24 cellular contexts compared by ENCODE assay signal in the genomic region with DNA sequence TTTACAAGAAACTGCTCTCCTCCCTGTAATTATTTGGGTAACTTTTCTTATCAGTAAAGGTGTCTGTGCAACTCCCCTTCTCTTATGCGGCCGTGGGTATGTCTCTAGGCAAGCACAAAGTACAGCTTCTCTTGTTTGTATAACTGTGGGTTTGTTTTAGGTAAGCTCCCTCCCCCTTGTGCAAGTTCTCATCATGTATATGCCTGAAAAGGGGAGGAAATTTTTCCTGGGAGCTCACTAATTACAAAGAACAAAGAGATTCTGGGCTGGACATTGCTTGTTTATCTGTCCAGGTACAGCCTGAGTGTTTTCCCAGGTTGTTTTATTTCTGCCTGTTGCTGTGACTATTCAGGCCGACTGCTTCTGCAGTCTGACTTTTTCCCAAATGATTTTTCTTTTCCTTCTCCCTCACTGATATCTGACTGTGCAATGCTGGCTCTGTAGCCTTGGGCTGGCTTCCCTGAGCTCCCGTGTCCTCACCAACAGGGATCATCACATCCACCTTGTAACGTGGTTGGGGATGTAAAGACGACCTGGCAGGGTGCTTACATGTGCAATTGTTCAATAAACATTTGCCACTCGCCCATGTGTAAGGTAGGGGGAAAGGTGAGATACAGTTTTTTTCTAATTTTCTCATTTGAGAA.
"Had no signal": no experiment of that assay in that cellular context is flagged by ENCODE, and none has a peak within 500 bp of the region (broad histone marks: within the 10 kb centered on the region; RNA-seq: fewer than 3 reads in every experiment).

No MANE protein-coding gene starts in this region.

- H3K4me3 Mint-ChIP-seq: activated CD8-positive, alpha-beta T cell treated with anti-CD3 and anti-CD28 coated beads, Interleukin-2, amount 10 ng/mL, durations not matched to agents 7 days and 5 days; activated T-helper 1 cell treated with anti-CD3 and anti-CD28 coated beads, Interleukin-12 subunit alpha, Interleukin-12 subunit beta, Interleukin-2, Interleukin-4 antibody, amounts not matched to agents 30 ng/mL and 10 ng/mL and 1 ng/mL, durations not matched to agents 14 hours and 24 hours and 36 hours; central memory CD8-positive, alpha-beta T cell; T-cell; T-helper 2 cell treated with Interferon-gamma antibody and Interleukin-4, amounts not matched to agents 5 μg/mL and 100 μg/mL, for 36 hours had no signal

- ATAC-seq: activated CD8-positive, alpha-beta T cell treated with anti-CD3 and anti-CD28 coated beads, Interleukin-2, amount 10 ng/mL, durations not matched to agents 7 days and 5 days; activated naive CD4-positive, alpha-beta T cell treated with anti-CD3 and anti-CD28 coated beads, Interleukin-2, amount 50 U/mL, for 72 hours; esophagus mucosa; left ventricle myocardium superior; T-cell; upper lobe of right lung had no signal

- H3K27ac Mint-ChIP-seq: activated CD8-positive, alpha-beta T cell treated with anti-CD3 and anti-CD28 coated beads, Interleukin-2, amount 10 ng/mL, durations not matched to agents 7 days and 5 days; activated naive CD4-positive, alpha-beta T cell treated with anti-CD3 and anti-CD28 coated beads, Interleukin-2, amount 50 U/mL, for 72 hours; activated T-helper 1 cell treated with anti-CD3 and anti-CD28 coated beads, Interleukin-12 subunit alpha, Interleukin-12 subunit beta, Interleukin-2, Interleukin-4 antibody, amounts not matched to agents 30 ng/mL and 10 ng/mL and 1 ng/mL, durations not matched to agents 14 hours and 24 hours and 36 hours; T-helper 2 cell treated with Interferon-gamma antibody and Interleukin-4, amounts not matched to agents 5 μg/mL and 100 μg/mL, for 36 hours had no signal

- H3K36me3 Mint-ChIP-seq: T-cell had no signal

- H3K4me1 Mint-ChIP-seq: central memory CD8-positive, alpha-beta T cell had no signal

- H3K4me3 ChIP-seq: thoracic aorta, upper lobe of right lung had no signal

- H3K27me3 ChIP-seq: brain microvascular endothelial cell had no signal

- H3K9me3 Mint-ChIP-seq: activated T-helper 1 cell treated with anti-CD3 and anti-CD28 coated beads, Interleukin-12 subunit alpha, Interleukin-12 subunit beta, Interleukin-2, Interleukin-4 antibody, amounts not matched to agents 30 ng/mL and 10 ng/mL and 1 ng/mL, durations not matched to agents 14 hours and 24 hours and 36 hours; T-helper 2 cell treated with Interferon-gamma antibody and Interleukin-4, amounts not matched to agents 5 μg/mL and 100 μg/mL, for 36 hours had no signal

- H3K27ac ChIP-seq: brain microvascular endothelial cell, thoracic aorta, upper lobe of right lung, WERI-Rb-1 had no signal

- H3K4me1 ChIP-seq: upper lobe of right lung had no signal

- H3K36me3 ChIP-seq: brain microvascular endothelial cell, spleen, thoracic aorta, upper lobe of right lung, WERI-Rb-1 had no signal

- H3K9me3 ChIP-seq: thoracic aorta, upper lobe of right lung had no signal

- DNase-seq: activated CD4-positive, alpha-beta T cell treated with anti-CD3 and anti-CD28 coated beads for 1 hour; activated CD4-positive, alpha-beta T cell treated with anti-CD3 and anti-CD28 coated beads, Interleukin-2, amount 50 U/mL, for 1 hour; activated CD8-positive, alpha-beta T cell treated with anti-CD3 and anti-CD28 coated beads, Interleukin-2, amount 10 ng/mL, durations not matched to agents 7 days and 5 days; activated gamma-delta T cell treated with Interleukin-2 at 50 U/mL for 16 hours; aorta; brain microvascular endothelial cell; effector memory CD4-positive, alpha-beta T cell; glutamatergic neuron; hippocampal formation; kidney glomerular epithelial cell; left ventricle myocardium superior; midbrain; spleen; stimulated activated CD4-positive, alpha-beta T cell treated with anti-CD3 and anti-CD28 coated beads, Interleukin-4, amount 100 ng/mL, for 1 hour; stimulated activated naive CD4-positive, alpha-beta T cell; T-cell; upper lobe of right lung; WERI-Rb-1 had no signal
